In the genomic region with DNA sequence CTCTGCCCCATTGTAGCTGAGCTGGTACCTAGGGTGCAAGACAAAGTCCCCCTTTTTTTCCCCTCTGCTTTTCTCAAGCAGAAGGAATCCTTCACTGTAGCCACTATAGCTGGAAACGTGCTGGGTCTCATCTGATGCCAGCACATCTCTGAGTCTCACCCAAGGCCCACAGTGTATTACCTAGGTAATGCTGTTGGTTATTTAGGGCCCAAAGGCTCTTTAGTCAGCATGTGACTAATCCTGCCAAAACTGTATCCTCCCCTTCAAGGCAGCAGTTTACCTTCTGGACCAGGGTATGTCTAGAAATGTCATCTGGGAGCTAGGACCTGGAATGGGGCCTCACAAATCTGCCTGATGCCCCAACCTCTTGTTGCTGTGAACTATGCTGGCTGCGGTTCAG, we compare ENCODE assay signal across 29 cellular contexts.
"Had no signal": no experiment of that assay in that cellular context is flagged by ENCODE, and none has a peak within 500 bp of the region (broad histone marks: within the 10 kb centered on the region; RNA-seq: fewer than 3 reads in every experiment).

No MANE protein-coding gene starts in this region.

- DNase-seq: natural killer cell; occipital lobe; ovary; posterior cingulate gyrus; psoas muscle; right cardiac atrium; right lobe of liver; sigmoid colon; small intestine; stimulated activated CD4-positive, alpha-beta T cell treated with anti-CD3 and anti-CD28 coated beads, Interleukin-15, amount 100 ng/mL, for 24 hours; stimulated activated CD4-positive, alpha-beta T cell treated with anti-CD3 and anti-CD28 coated beads, Interleukin-2, amount 100 ng/mL, for 24 hours; stimulated activated CD4-positive, alpha-beta T cell treated with anti-CD3 and anti-CD28 coated beads, Interleukin-2, amount 100 ng/mL, for 48 hours; stimulated activated CD4-positive, alpha-beta T cell treated with anti-CD3 and anti-CD28 coated beads, Interleukin-4, amount 100 ng/mL, for 24 hours; stimulated activated naive CD4-positive, alpha-beta T cell; stimulated activated naive CD8-positive, alpha-beta T cell treated with anti-CD3 and anti-CD28 coated beads, Interleukin-15, amount 100 ng/mL, for 72 hours; stimulated activated naive CD8-positive, alpha-beta T cell treated with anti-CD3 and anti-CD28 coated beads, Interleukin-15, Interleukin-2, amounts not matched to agents 100 U/mL and 50 U/mL, for 24 hours; substantia nigra; testis; tibial artery; trophoblast cell; upper lobe of left lung had no signal

- H3K27ac ChIP-seq: neural progenitor cell, ovary, parathyroid adenoma, psoas muscle, right lobe of liver, sigmoid colon, suprapubic skin, testis, tibial artery, upper lobe of left lung, vagina had no signal

- H3K27me3 Mint-ChIP-seq: progenitor cell of endocrine pancreas; stimulated activated naive CD8-positive, alpha-beta T cell treated with anti-CD3 and anti-CD28 coated beads, Interleukin-15, amount 100 ng/mL, for 72 hours had no signal

- ATAC-seq: natural killer cell; psoas muscle; right cardiac atrium; right lobe of liver; stimulated activated effector memory CD8-positive, alpha-beta T cell treated with anti-CD3 and anti-CD28 coated beads, Interleukin-12 subunit alpha, Interleukin-12 subunit beta, amount 100 ng/mL, for 72 hours; stimulated activated naive CD8-positive, alpha-beta T cell treated with anti-CD3 and anti-CD28 coated beads, Interleukin-15, amount 100 ng/mL, for 72 hours; stimulated activated naive CD8-positive, alpha-beta T cell treated with anti-CD3 and anti-CD28 coated beads, Interleukin-15, Interleukin-2, amounts not matched to agents 100 U/mL and 50 U/mL, for 24 hours had no signal

- H3K36me3 Mint-ChIP-seq: neural progenitor cell; stimulated activated effector memory CD8-positive, alpha-beta T cell treated with anti-CD3 and anti-CD28 coated beads, Interleukin-12 subunit alpha, Interleukin-12 subunit beta, amount 100 ng/mL, for 72 hours had no signal

- H3K9ac ChIP-seq: neural progenitor cell, parathyroid adenoma had no signal

- H3K4me2 ChIP-seq: neural progenitor cell had no signal

- H3K4me1 Mint-ChIP-seq: natural killer cell; nephron; stimulated activated effector memory CD8-positive, alpha-beta T cell treated with anti-CD3 and anti-CD28 coated beads, Interleukin-12 subunit alpha, Interleukin-12 subunit beta, amount 100 ng/mL, for 72 hours; stimulated activated naive CD8-positive, alpha-beta T cell treated with anti-CD3 and anti-CD28 coated beads, Interleukin-15, amount 100 ng/mL, for 72 hours had no signal

- H3K27me3 ChIP-seq: neural progenitor cell, ovary, right lobe of liver, sigmoid colon, suprapubic skin, testis, tibial artery, upper lobe of left lung, vagina had no signal

- H3K4me1 ChIP-seq: psoas muscle, right lobe of liver, sigmoid colon, suprapubic skin, testis, tibial artery, upper lobe of left lung, vagina had no signal

- H3K4me3 ChIP-seq: neural progenitor cell, ovary, psoas muscle, right lobe of liver, sigmoid colon, suprapubic skin, testis, tibial artery, upper lobe of left lung, vagina had no signal

- H2AFZ ChIP-seq: neural progenitor cell, parathyroid adenoma had no signal

- H3K79me2 ChIP-seq: parathyroid adenoma had no signal

- H3K9me3 ChIP-seq: ovary, right lobe of liver, suprapubic skin, testis, vagina had no signal

- H3K36me3 ChIP-seq: neural progenitor cell, ovary, right lobe of liver, sigmoid colon, suprapubic skin, tibial artery, upper lobe of left lung, vagina had no signal

- H3K4me3 Mint-ChIP-seq: natural killer cell; nephron; neural progenitor cell; stimulated activated effector memory CD8-positive, alpha-beta T cell treated with anti-CD3 and anti-CD28 coated beads, Interleukin-12 subunit alpha, Interleukin-12 subunit beta, amount 100 ng/mL, for 72 hours; stimulated activated naive CD8-positive, alpha-beta T cell treated with anti-CD3 and anti-CD28 coated beads, Interleukin-15, amount 100 ng/mL, for 72 hours had no signal

- FAIRE-seq: small intestine, urothelium cell line had no signal

- H3K27ac Mint-ChIP-seq: natural killer cell; nephron; neural progenitor cell; progenitor cell of endocrine pancreas; stimulated activated effector memory CD8-positive, alpha-beta T cell treated with anti-CD3 and anti-CD28 coated beads, Interleukin-12 subunit alpha, Interleukin-12 subunit beta, amount 100 ng/mL, for 72 hours; stimulated activated naive CD8-positive, alpha-beta T cell treated with anti-CD3 and anti-CD28 coated beads, Interleukin-15, amount 100 ng/mL, for 72 hours had no signal
